10 cellular contexts compared by ENCODE assay signal in the genomic region with DNA sequence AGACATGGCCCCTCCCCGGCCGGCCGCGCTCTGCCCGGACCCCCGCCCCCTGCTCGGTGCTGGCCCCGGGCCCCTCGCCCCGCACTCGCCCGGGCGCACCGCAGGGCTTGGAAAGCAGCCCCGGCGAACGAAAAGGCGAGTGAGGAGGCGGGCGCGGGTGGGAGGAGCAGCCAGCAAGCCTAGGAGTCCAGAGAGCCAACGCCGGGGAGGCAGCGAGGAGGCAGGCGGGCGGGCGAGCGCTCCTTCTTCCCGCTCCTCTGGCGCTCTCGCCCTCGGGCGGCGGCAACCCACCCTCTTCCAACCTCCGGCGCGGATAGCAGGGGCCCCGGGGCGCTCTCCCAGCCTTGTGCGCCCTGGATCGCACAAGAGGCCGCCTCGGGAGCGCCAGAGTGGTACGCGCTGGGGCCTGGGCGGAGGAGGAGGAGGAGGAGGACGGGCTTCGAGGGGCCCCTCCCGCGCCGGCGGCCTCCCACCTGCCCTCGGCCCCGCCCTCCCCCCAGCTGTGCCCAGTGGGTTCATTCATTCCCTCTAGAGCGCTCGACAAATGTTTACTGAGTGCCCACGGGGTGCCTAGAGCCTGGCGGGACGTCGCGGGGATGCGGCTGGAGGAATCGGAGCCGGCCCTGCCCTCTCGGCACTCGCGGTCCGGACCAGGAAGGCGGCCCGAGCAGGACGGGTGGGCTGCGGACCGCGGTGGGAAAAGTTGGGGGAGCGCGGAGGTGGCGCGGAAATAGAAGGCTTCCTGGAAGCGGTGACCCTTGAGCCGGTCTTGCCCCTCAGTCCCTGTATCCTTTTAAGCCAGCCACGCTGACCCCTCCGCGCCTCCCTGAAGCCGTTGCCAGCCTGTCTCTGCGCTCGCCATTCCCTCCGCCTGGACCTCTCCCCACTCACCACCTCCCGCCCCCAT. TPM values are rescaled to one million over a fixed set of nuclear protein-coding genes. Genes with fewer than 3 reads are reported as not detected.
A peak's percentile ranks its signal among the peaks of the same experiment; 100 is the strongest.
DNase-seq lines count a peak whose midpoint lies in the region; ATAC-seq and TF ChIP-seq lines count a peak whose summit lies in the region.
"Had no signal": no experiment of that assay in that cellular context is flagged by ENCODE, and none has a peak within 500 bp of the region (broad histone marks: within the 10 kb centered on the region; RNA-seq: fewer than 3 reads in every experiment).

A gene (minus strand): TSS at position 391 of the 907 bp plus-strand sequence. CDS start 519 bp downstream, outside the sequence.

- TF ChIP-seq CTCF in kidney epithelial cell (IDR thresholded peaks at IDR 0.05; ENCODE audit: insufficient read depth, low read length, poor library complexity, severe bottlenecking) (no peak), tibial nerve (IDR thresholded peaks at IDR 0.05) (no peak)

- WGBS in tibial nerve, 2 donors: 1% methylated on average over 26 to 68 of the region's 89 CpGs

- TF ChIP-seq EP300 in tibial nerve (IDR thresholded peaks at IDR 0.05): peak in 1 of 2 donors; percentile 52

- peak within 1 kb of the TSS; percentile 44 for H3K4me3 ChIP-seq in kidney epithelial cell (ENCODE audit: low read depth, low read length)
- H3K4me3 ChIP-seq in tibial nerve: peak within 1 kb of the TSS; percentile 37 to 61 (median 46)

- no peak for ATAC-seq in HG02885 (IDR thresholded peaks at IDR 0.05; ENCODE audit: poor library complexity, unreplicated experiment)
- no peak for ATAC-seq in GM21619 (IDR thresholded peaks at IDR 0.05; ENCODE audit: unreplicated experiment)

- H3K9me3 ChIP-seq in tibial nerve: no peaks in the 10 kb centered on the region

- TF ChIP-seq POLR2A in tibial nerve (IDR thresholded peaks at IDR 0.05): peak in 1 of 2 donors; percentile 54

- H3K27ac ChIP-seq in tibial nerve: peak within 1 kb of the TSS; percentile 48 to 90 (median 80)

- no peaks in the 10 kb centered on the region for H3K36me3 ChIP-seq in kidney epithelial cell (ENCODE audit: control insufficient read depth, insufficient read depth, low read length)
- no peaks in the 10 kb centered on the region for H3K36me3 ChIP-seq in tibial nerve

- peaks cover 47% of the 10 kb centered on the region for H3K27me3 ChIP-seq in kidney epithelial cell (ENCODE audit: control insufficient read depth, insufficient read depth, low read length)
- H3K27me3 ChIP-seq in tibial nerve: peaks cover 0 to 52% of the 10 kb centered on the region in 2 donors

- DNase-seq in SIG-M5 treated with dmso at 0.1 percent for 504 hours (lab: John Stamatoyannopoulos, UW; ENCODE audit: unreplicated experiment) (peak; percentile 98), SIG-M5 (lab: John Stamatoyannopoulos, UW) (no peak), astrocyte of the hippocampus (ENCODE audit: low read depth, low spot score) (peak; percentile 60), kidney epithelial cell (ENCODE audit: low read depth) (no peak), tibial nerve (ENCODE audit: low spot score in 2 of 2) (peak in 1 of 2 donors; percentile 17)
- no peak for DNase-seq in activated effector memory CD4-positive, alpha-beta T cell treated with Interleukin-2 at 50 U/mL for 16 hours
- DNase-seq: activated CD4-positive, alpha-beta T cell treated with anti-CD3 and anti-CD28 coated beads, Interleukin-2, amount 50 U/mL, for 1 hour had no signal

- H3K4me1 ChIP-seq in tibial nerve: peaks cover 0 to 40% (median 0%) of the 10 kb centered on the region in 4 donors

RNA-seq across cellular contexts. Expression of the gene that starts here (rescaled TPM):
- total RNA-seq in kidney epithelial cell: 21.8 and 30.5 TPM in 2 replicates
- 10 to 100 TPM; 11.7 to 14.2 (median 13.4) TPM for total RNA-seq in tibial nerve
- total RNA-seq: liver had no signal

Comparison
In these comparisons a context has a peak if more than half of its experiments do, and no peak if none do; other contexts are left out.
1. DNase-seq: peak in SIG-M5 treated with dmso at 0.1 percent for 504 hours (single experiment) and astrocyte of the hippocampus (single experiment); none in SIG-M5 (single experiment), kidney epithelial cell (single experiment) and activated effector memory CD4-positive, alpha-beta T cell treated with Interleukin-2 at 50 U/mL for 16 hours (single experiment).